9 cellular contexts compared by ENCODE assay signal in the genomic region with DNA sequence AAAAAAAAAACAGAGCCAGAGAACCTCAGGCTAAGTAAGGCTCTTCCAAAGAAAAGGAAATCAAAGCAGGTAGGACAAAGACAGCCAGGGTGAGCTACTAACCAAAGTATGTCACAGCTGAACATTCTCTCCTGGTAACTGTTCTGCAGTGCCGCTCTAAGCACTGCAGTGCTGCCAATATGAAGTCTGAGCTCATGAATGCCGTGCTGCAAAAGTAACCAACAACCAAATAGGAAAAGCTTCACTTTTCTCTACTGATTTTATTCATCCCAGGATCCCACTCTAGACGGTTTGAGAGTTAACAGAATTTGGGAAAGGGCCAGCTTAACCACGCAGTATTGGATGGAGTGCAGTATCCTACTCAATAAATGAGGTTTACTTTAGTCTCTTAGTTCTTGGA. TPM values are rescaled to one million over a fixed set of nuclear protein-coding genes. Genes with fewer than 3 reads are reported as not detected.
DNase-seq lines count a peak whose midpoint lies in the region; ATAC-seq and TF ChIP-seq lines count a peak whose summit lies in the region.
"Had no signal": no experiment of that assay in that cellular context is flagged by ENCODE, and none has a peak within 500 bp of the region (broad histone marks: within the 10 kb centered on the region; RNA-seq: fewer than 3 reads in every experiment).

No MANE protein-coding gene starts in this region.

- H3K4me3 Mint-ChIP-seq in activated B cell treated with CpG ODN at 0.5 μM for 24 hours, result peak overlapping the region; percentile 45

- peaks cover 18% of the 10 kb centered on the region for H3K36me3 Mint-ChIP-seq in activated B cell treated with CpG ODN at 0.5 μM for 24 hours (ENCODE audit: low read depth)

- H3K27me3 Mint-ChIP-seq in activated B cell treated with CpG ODN at 0.5 μM for 24 hours, result no peaks in the 10 kb centered on the region

- intact Hi-C loops in activated B cell treated with CpG ODN at 0.5 μM for 24 hours (cut with micrococcal nuclease), result loop anchor here (5.0 kb wide), 3 partner anchors 48 to 322 kb away; a partner anchor contains a TSS
- intact Hi-C loops in posterior vena cava (cut with DNase I), result loop anchor here in 1 of 2 donors (10.0 kb wide), 1 partner anchor 110 kb away; no protein-coding TSS in a partner anchor

- H3K27ac Mint-ChIP-seq in activated B cell treated with CpG ODN at 0.5 μM for 24 hours, result peak overlapping the region; percentile 94

- DNase-seq in NCI-H1092 treated with DMSO at 0.1 percent for 48 hours (lab: John Stamatoyannopoulos, UW) (peak; percentile 71), NCI-H1092 (lab: John Stamatoyannopoulos, UW) (no peak), activated B cell treated with CpG ODN at 0.5 μM for 24 hours (no peak), globus pallidus (ENCODE audit: low spot score) (peak; percentile 74), pons (ENCODE audit: low spot score) (peak; percentile 76), posterior vena cava (ENCODE audit: low spot score) (no peak)
- DNase-seq: testis had no signal

- POLR2A ChIA-PET in activated B cell treated with CpG ODN at 0.5 μM for 24 hours (lab: Charles Lee), result interaction anchor here (0.7 to 0.9 kb wide), 3 partner anchors 32 to 810 kb away, joined by 4 to 7 read pairs (median 5); no protein-coding TSS in a partner anchor

- no peak for ATAC-seq in activated B cell treated with CpG ODN at 0.5 μM for 24 hours (ENCODE audit: low read depth)
- ATAC-seq in HG02588 (IDR thresholded peaks at IDR 0.05; ENCODE audit: unreplicated experiment), result no peak
- no peak for ATAC-seq in GM21825 (IDR thresholded peaks at IDR 0.05; ENCODE audit: unreplicated experiment)

- no peak for TF ChIP-seq CTCF in activated B cell treated with CpG ODN at 0.5 μM for 24 hours (IDR thresholded peaks at IDR 0.05)

- CTCF ChIA-PET in activated B cell treated with CpG ODN at 0.5 μM for 24 hours (lab: Charles Lee), result interaction anchor here (0.8 to 1.8 kb wide), 4 partner anchors 11 to 215 kb away, joined by 3 to 7 read pairs (median 3); a partner anchor contains a TSS

- peaks cover 3% of the 10 kb centered on the region for H3K9me3 Mint-ChIP-seq in activated B cell treated with CpG ODN at 0.5 μM for 24 hours

- peaks cover 84% of the 10 kb centered on the region for H3K4me1 Mint-ChIP-seq in activated B cell treated with CpG ODN at 0.5 μM for 24 hours

RNA-seq across cellular contexts. Expression of a gene that starts 3.5 kb away (rescaled TPM):
- 75.0 and 88.4 TPM in 2 replicates for total RNA-seq in activated B cell treated with CpG ODN at 0.5 μM for 24 hours
- total RNA-seq in posterior vena cava, result 10 to 100 TPM; 43.8 to 53.4 TPM

RNA-seq across cellular contexts. Expression of a gene that starts 49.3 kb away (rescaled TPM):
- total RNA-seq in activated B cell treated with CpG ODN at 0.5 μM for 24 hours (71.3 and 78.7 TPM in 2 replicates), posterior vena cava (10 to 100 TPM; 56.4 to 61.2 TPM)

Comparison
In these comparisons a context has a peak if more than half of its experiments do, and no peak if none do; other contexts are left out.
1. DNase-seq: peak in NCI-H1092 treated with DMSO at 0.1 percent for 48 hours (single experiment), globus pallidus (single experiment) and pons (single experiment); none in NCI-H1092 (single experiment), activated B cell treated with CpG ODN at 0.5 μM for 24 hours (single experiment) and posterior vena cava (single experiment).